In the genomic region with DNA sequence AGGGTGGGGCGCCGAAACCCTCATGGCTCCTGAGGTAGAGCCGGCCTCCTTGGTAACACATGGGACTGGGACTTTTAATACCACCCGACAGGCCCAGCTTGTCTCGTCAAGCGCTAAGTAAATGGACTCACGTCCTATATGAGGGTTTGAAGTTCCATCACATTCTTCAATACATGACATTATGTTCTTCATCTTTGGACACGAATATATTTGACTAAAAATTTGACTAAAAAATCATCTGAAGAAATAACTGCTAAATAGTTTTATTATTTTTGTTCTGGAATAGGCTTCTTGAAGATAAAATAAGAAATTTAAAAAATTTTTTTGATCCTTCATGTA, we compare ENCODE assay signal across 1 cellular context.
TF ChIP-seq lines count a peak whose summit lies in the region.

No MANE protein-coding gene starts in this region.

TF ChIP-seq in H1, 55 proteins besides CTCF, POLR2A, EP300 and RAD21:
- 0 out of 2 replicates have a peak, but pooled peaks have one; percentile 35 for TF ChIP-seq MAX (IDR thresholded peaks at IDR 0.05)
- no peak for TF ChIP-seq TCF12 (IDR thresholded peaks at IDR 0.05; ENCODE audit: low read depth, low read length)
- 0 out of 2 replicates have a peak, but pooled peaks have one; percentile 1 for TF ChIP-seq SIX5 (IDR thresholded peaks at IDR 0.05; ENCODE audit: low read depth, low read length)
- peak; percentile 86; the same call in 1 of the 2 replicates for TF ChIP-seq TBP (IDR thresholded peaks at IDR 0.05; ENCODE audit: low read depth, low read length)
